ENCODE assay signal across 20 cellular contexts in genomic region chr22:29658171-29658570, GRCh38. TPM values are rescaled to one million over a fixed set of nuclear protein-coding genes. Genes with fewer than 3 reads are reported as not detected.
DNase-seq lines count a peak whose midpoint lies in the region; ATAC-seq and TF ChIP-seq lines count a peak whose summit lies in the region.
"Had no signal": no experiment of that assay in that cellular context is flagged by ENCODE, and none has a peak within 500 bp of the region (broad histone marks: within the 10 kb centered on the region; RNA-seq: fewer than 3 reads in every experiment).

No MANE protein-coding gene starts in this region.

- H3K36me3 Mint-ChIP-seq in memory B cell = peaks cover 13% of the 10 kb centered on the region

- H3K27me3 ChIP-seq in cardiac muscle cell (no peaks in the 10 kb centered on the region), MG63 (no peaks in the 10 kb centered on the region)
- H3K27me3 ChIP-seq: transverse colon had no signal

- ATAC-seq in Right ventricle myocardium inferior = no peak
- peak; percentile 44 for ATAC-seq in memory B cell (ENCODE audit: low read depth)
- ATAC-seq: activated CD8-positive, alpha-beta memory T cell treated with anti-CD3 and anti-CD28 coated beads, Interleukin-2, amount 10 ng/mL, durations not matched to agents 7 days and 5 days; stimulated activated memory B cell treated with anti-CD40 and anti-IgM and Interleukin-4, amounts not matched to agents 10 μg/mL and 1 μg/mL and 100 μg/mL, for 72 hours had no signal

- H3K4me1 ChIP-seq in cardiac muscle cell (ENCODE audit: low read depth) = peaks cover 37% of the 10 kb centered on the region
- H3K4me1 ChIP-seq: transverse colon had no signal

- no peaks in the 10 kb centered on the region for H3K27me3 Mint-ChIP-seq in memory B cell
- H3K27me3 Mint-ChIP-seq: activated CD8-positive, alpha-beta memory T cell treated with anti-CD3 and anti-CD28 coated beads, Interleukin-2, amount 10 ng/mL, durations not matched to agents 7 days and 5 days; naive B cell; stimulated activated memory B cell treated with anti-CD40 and anti-IgM and Interleukin-4, amounts not matched to agents 10 μg/mL and 1 μg/mL and 100 μg/mL, for 72 hours had no signal

- no peaks in the 10 kb centered on the region for H3K9me3 Mint-ChIP-seq in memory B cell
- H3K9me3 Mint-ChIP-seq: naive B cell; stimulated activated memory B cell treated with anti-CD40 and anti-IgM and Interleukin-4, amounts not matched to agents 10 μg/mL and 1 μg/mL and 100 μg/mL, for 72 hours had no signal

- H3K4me1 Mint-ChIP-seq in memory B cell = peaks cover 8% of the 10 kb centered on the region
- H3K4me1 Mint-ChIP-seq: activated CD8-positive, alpha-beta memory T cell treated with anti-CD3 and anti-CD28 coated beads, Interleukin-2, amount 10 ng/mL, durations not matched to agents 7 days and 5 days had no signal

- no peak for TF ChIP-seq CTCF in cardiac muscle cell (IDR thresholded peaks at IDR 0.05; ENCODE audit: low read depth, low read length)

- H3K27ac ChIP-seq in cardiac muscle cell = peak overlapping the region; percentile 68
- H3K27ac ChIP-seq: left ventricle myocardium inferior, transverse colon had no signal

- peak overlapping the region; percentile 33 for H3K27ac Mint-ChIP-seq in memory B cell
- H3K27ac Mint-ChIP-seq: activated CD8-positive, alpha-beta memory T cell treated with anti-CD3 and anti-CD28 coated beads, Interleukin-2, amount 10 ng/mL, durations not matched to agents 7 days and 5 days; stimulated activated memory B cell treated with anti-CD40 and anti-IgM and Interleukin-4, amounts not matched to agents 10 μg/mL and 1 μg/mL and 100 μg/mL, for 72 hours had no signal

- DNase-seq in cardiac muscle cell (ENCODE audit: low read depth in 1 of 2, low spot score in 1 of 2) (peak in 1 of 2 donors; percentile 18), Right ventricle myocardium inferior (ENCODE audit: missing footprints) (no peak), SKM-1 treated with dmso at 0.1 percent for 144 hours (lab: John Stamatoyannopoulos, UW; ENCODE audit: unreplicated experiment) (peak; percentile 99), memory B cell (ENCODE audit: low spot score in 2 of 2) (no peak), DMS 273 treated with DMSO at 0.1 percent for 48 hours (lab: John Stamatoyannopoulos, UW) (no peak), MG63 (no peak), OCI-M2 (lab: John Stamatoyannopoulos, UW; ENCODE audit: unreplicated experiment) (no peak), NCI-H1105 treated with DMSO at 0.1 percent for 48 hours (lab: John Stamatoyannopoulos, UW) (no peak)
- DNase-seq: activated CD4-positive, CD25-positive, alpha-beta regulatory T cell; activated CD8-positive, alpha-beta memory T cell treated with anti-CD3 and anti-CD28 coated beads, Interleukin-2, amount 10 ng/mL, durations not matched to agents 7 days and 5 days; activated effector memory CD4-positive, alpha-beta T cell treated with anti-CD3 and anti-CD28 coated beads, Interleukin-2, amount 50 U/mL, for 16 hours; aorta; foreskin fibroblast; left ventricle myocardium inferior; naive B cell; NCI-H2081 treated with DMSO at 0.1 percent for 48 hours; NCI-H526 treated with DMSO at 0.1 percent for 48 hours; stimulated activated CD4-positive, alpha-beta T cell treated with anti-CD3 and anti-CD28 coated beads, Interleukin-12 subunit alpha, Interleukin-12 subunit beta, amount 100 ng/mL, for 4 hours; transverse colon had no signal

- intact Hi-C loops in Right ventricle myocardium inferior (cut with DNase I) = no loop called here

- H3K36me3 ChIP-seq in cardiac muscle cell = no peaks in the 10 kb centered on the region
- H3K36me3 ChIP-seq in MG63 = peaks cover 74% of the 10 kb centered on the region

- H3K9me3 ChIP-seq in cardiac muscle cell (ENCODE audit: low read depth) (no peaks in the 10 kb centered on the region), MG63 (no peaks in the 10 kb centered on the region)
- H3K9me3 ChIP-seq: left ventricle myocardium inferior, transverse colon had no signal

- H3K4me3 Mint-ChIP-seq in memory B cell = no peak overlapping the region
- H3K4me3 Mint-ChIP-seq: activated CD8-positive, alpha-beta memory T cell treated with anti-CD3 and anti-CD28 coated beads, Interleukin-2, amount 10 ng/mL, durations not matched to agents 7 days and 5 days; stimulated activated memory B cell treated with anti-CD40 and anti-IgM and Interleukin-4, amounts not matched to agents 10 μg/mL and 1 μg/mL and 100 μg/mL, for 72 hours had no signal

- H3K4me3 ChIP-seq in cardiac muscle cell = no peak overlapping the region
- H3K4me3 ChIP-seq in MG63 = no peak overlapping the region
- H3K4me3 ChIP-seq: left ventricle myocardium inferior, transverse colon had no signal

RNA-seq across cellular contexts. Expression of gene NF2, which starts 54.7 kb away (rescaled TPM):
- total RNA-seq in cardiac muscle cell (39.0 and 40.2 TPM in 2 replicates), Right ventricle myocardium inferior (49.0 TPM)
- 32.8 and 34.6 TPM in 2 replicates for polyA plus RNA-seq in cardiac muscle cell
- 134 and 159 TPM in 2 replicates for total RNA-seq in MG63 (2014; rRNA removed; shearing (Covaris generic); ENCODE audit: low replicate concordance)
